In genomic region chr4:177441061-177441802, GRCh38 we compare ENCODE assay signal across 8 cellular contexts. TPM values are rescaled to one million over a fixed set of nuclear protein-coding genes. Genes with fewer than 3 reads are reported as not detected.
DNase-seq lines count a peak whose midpoint lies in the region; ATAC-seq and TF ChIP-seq lines count a peak whose summit lies in the region.

No MANE protein-coding gene starts in this region.

- H3K36me3 Mint-ChIP-seq in activated naive CD8-positive, alpha-beta T cell treated with anti-CD3 and anti-CD28 coated beads, Interleukin-2, amount 50 U/mL, for 24 hours (ENCODE audit: low read depth), result peaks cover 9% of the 10 kb centered on the region

- H3K9me3 Mint-ChIP-seq in activated naive CD8-positive, alpha-beta T cell treated with anti-CD3 and anti-CD28 coated beads, Interleukin-2, amount 50 U/mL, for 24 hours, result no peaks in the 10 kb centered on the region

- TF ChIP-seq CTCF in GM12864 (IDR thresholded peaks at IDR 0.05; ENCODE audit: low read depth, low read length, missing control alignments), result peak; percentile 42

- peak; percentile 33 for ATAC-seq in HG02610 (IDR thresholded peaks at IDR 0.05; ENCODE audit: unreplicated experiment)
- no peak for ATAC-seq in activated naive CD8-positive, alpha-beta T cell treated with anti-CD3 and anti-CD28 coated beads, Interleukin-2, amount 50 U/mL, for 24 hours

- H3K4me3 ChIP-seq in GM12864 (ENCODE audit: low read depth, low read length), result peak overlapping the region; percentile 87

- H3K4me3 Mint-ChIP-seq in activated naive CD8-positive, alpha-beta T cell treated with anti-CD3 and anti-CD28 coated beads, Interleukin-2, amount 50 U/mL, for 24 hours, result peak overlapping the region; percentile 88

- peaks cover 19% of the 10 kb centered on the region for H3K4me1 Mint-ChIP-seq in activated naive CD8-positive, alpha-beta T cell treated with anti-CD3 and anti-CD28 coated beads, Interleukin-2, amount 50 U/mL, for 24 hours

- peak; percentile 23 for DNase-seq in A172 (ENCODE audit: low spot score)
- DNase-seq in GM12864 (ENCODE audit: low read depth), result peak; percentile 36
- peak; percentile 61 for DNase-seq in NCI-H460 (ENCODE audit: extremely low read depth, low read depth)
- peak; percentile 15 for DNase-seq in activated naive CD8-positive, alpha-beta T cell treated with anti-CD3 and anti-CD28 coated beads, Interleukin-2, amount 50 U/mL, for 24 hours
- DNase-seq in iPS-NIHi11 (ENCODE audit: low spot score), result peak; percentile 15
- peak; percentile 2 to 10 for DNase-seq in stimulated activated CD4-positive, alpha-beta T cell treated with anti-CD3 and anti-CD28 coated beads, Interleukin-2, amount 100 ng/mL, for 48 hours
- no peak for DNase-seq in D341Med (ENCODE audit: low spot score)

- H3K27ac Mint-ChIP-seq in activated naive CD8-positive, alpha-beta T cell treated with anti-CD3 and anti-CD28 coated beads, Interleukin-2, amount 50 U/mL, for 24 hours, result peak overlapping the region; percentile 92

- H3K27me3 Mint-ChIP-seq in activated naive CD8-positive, alpha-beta T cell treated with anti-CD3 and anti-CD28 coated beads, Interleukin-2, amount 50 U/mL, for 24 hours, result no peaks in the 10 kb centered on the region

RNA-seq across cellular contexts. Expression of gene AGA, which starts 1.0 kb away (rescaled TPM):
- 32.3 and 43.0 TPM in 2 replicates for total RNA-seq in A172 (2014; rRNA removed; shearing (Covaris generic))
- 113 and 129 TPM in 2 replicates for total RNA-seq in NCI-H460 (2014; rRNA removed; shearing (Covaris generic))
- 83.0 and 100 TPM in 2 replicates for polyA plus RNA-seq in NCI-H460 (2014; cell fraction: nucleus; rRNA removed)
